Comparison of ENCODE assay signal across 14 cellular contexts in genomic region chr7:122412886-122413285, GRCh38.
DNase-seq lines count a peak whose midpoint lies in the region; ATAC-seq and TF ChIP-seq lines count a peak whose summit lies in the region.
"Had no signal": no experiment of that assay in that cellular context is flagged by ENCODE, and none has a peak within 500 bp of the region (broad histone marks: within the 10 kb centered on the region; RNA-seq: fewer than 3 reads in every experiment).

No MANE protein-coding gene starts in this region.

- no peaks in the 10 kb centered on the region for H3K27me3 ChIP-seq in left lung
- H3K27me3 ChIP-seq: SJSA1 had no signal

- no peak overlapping the region for H3K4me3 ChIP-seq in left lung
- H3K4me3 ChIP-seq: SJSA1 had no signal

- DNase-seq in AG08395 (ENCODE audit: low spot score) (peak; percentile 50), HT1080 (ENCODE audit: low read depth) (peak; percentile 37), dedifferentiated amniotic fluid mesenchymal stem cell (ENCODE audit: extremely low spot score) (peak; percentile 40), left lung (no peak), germinal center (ENCODE audit: low spot score) (no peak), NCI-H1930 (lab: John Stamatoyannopoulos, UW) (no peak), OCI-M2 (lab: John Stamatoyannopoulos, UW; ENCODE audit: unreplicated experiment) (no peak)
- DNase-seq: activated CD8-positive, alpha-beta memory T cell treated with anti-CD3 and anti-CD28 coated beads, Interleukin-2, amount 50 U/mL, for 4 hours; activated naive CD8-positive, alpha-beta T cell treated with anti-CD3 and anti-CD28 coated beads, Interleukin-2, amount 50 U/mL, for 24 hours; stimulated activated CD4-positive, alpha-beta T cell treated with anti-CD3 and anti-CD28 coated beads, Interleukin-4, amount 100 ng/mL, for 1 hour had no signal

- H3K9me3 ChIP-seq in left lung, result no peaks in the 10 kb centered on the region
- H3K9me3 ChIP-seq: SJSA1 had no signal

- no peak overlapping the region for H3K27ac ChIP-seq in left lung
- H3K27ac ChIP-seq: SJSA1, VCaP had no signal

- ATAC-seq in left lung (peak; percentile 84), HG03439 (IDR thresholded peaks at IDR 0.05; ENCODE audit: unreplicated experiment) (no peak)
- ATAC-seq: activated naive CD8-positive, alpha-beta T cell treated with anti-CD3 and anti-CD28 coated beads, Interleukin-2, amount 50 U/mL, for 24 hours; stimulated activated memory B cell treated with anti-CD40 and anti-IgM and Interleukin-4, amounts not matched to agents 10 μg/mL and 1 μg/mL and 100 μg/mL, for 72 hours had no signal

- H3K4me1 ChIP-seq in left lung, result no peaks in the 10 kb centered on the region
- H3K4me1 ChIP-seq: SJSA1 had no signal

- intact Hi-C loops in left lung (cut with DNase I), result no loop called here

- H3K36me3 ChIP-seq in left lung, result no peaks in the 10 kb centered on the region
- H3K36me3 ChIP-seq: SJSA1 had no signal

- no peak for TF ChIP-seq CTCF in left lung (IDR thresholded peaks at IDR 0.05)

Comparison
In these comparisons a context has a peak if more than half of its experiments do, and no peak if none do; other contexts are left out.
1. DNase-seq: peak in AG08395 (single experiment), HT1080 (single experiment) and dedifferentiated amniotic fluid mesenchymal stem cell (single experiment); none in left lung (0 of 2), germinal center (single experiment), NCI-H1930 (0 of 2) and OCI-M2 (single experiment).